8 cellular contexts compared by ENCODE assay signal in genomic region chr16:54929090-54930033, GRCh38. TPM values are rescaled to one million over a fixed set of nuclear protein-coding genes. Genes with fewer than 3 reads are reported as not detected.
DNase-seq lines count a peak whose midpoint lies in the region; ATAC-seq and TF ChIP-seq lines count a peak whose summit lies in the region.

No MANE protein-coding gene starts in this region.

- ATAC-seq in GM21447 (IDR thresholded peaks at IDR 0.05; ENCODE audit: unreplicated experiment): peak; percentile 90

- DNase-seq in Calu3: peak; percentile 100
- peak; percentile 93 for DNase-seq in activated T-cell treated with anti-CD3 and anti-CD28 coated beads for 24 hours (ENCODE audit: low read depth)
- DNase-seq in stimulated activated CD8-positive, alpha-beta memory T cell treated with anti-CD3 and anti-CD28 coated beads, Interleukin-7, amount 100 ng/mL, for 1 hour (ENCODE audit: low read depth in 2 of 2): peak; percentile 76 to 85

- peaks cover 29% of the 10 kb centered on the region; the same call in 1 of the 2 replicates for H3K4me1 ChIP-seq in HUES64 (ENCODE audit: insufficient read depth, low read length)
- H3K4me1 ChIP-seq in OCI-LY1 (ENCODE audit: insufficient read depth, low read length, severe bottlenecking): peaks cover 27% of the 10 kb centered on the region
- no peaks in the 10 kb centered on the region for H3K4me1 ChIP-seq in esophagus (ENCODE audit: control insufficient read depth in 2 of 2, insufficient read depth in 2 of 2, low read length in 1 of 2)
- H3K4me1 ChIP-seq in muscle layer of duodenum (ENCODE audit: control insufficient read depth in 1 of 2, insufficient read depth in 2 of 2, low read length in 2 of 2): peaks cover 0 to 34% of the 10 kb centered on the region in 2 donors

- H3K36me3 ChIP-seq in HUES64 (ENCODE audit: insufficient read depth, low read length): no peaks in the 10 kb centered on the region
- H3K36me3 ChIP-seq in OCI-LY1 (ENCODE audit: insufficient read depth, low read length): no peaks in the 10 kb centered on the region; the same call in 1 of the 2 replicates
- peaks cover 0 to 5% of the 10 kb centered on the region in 2 donors for H3K36me3 ChIP-seq in esophagus (ENCODE audit: control insufficient read depth in 2 of 2, insufficient read depth in 2 of 2, low read length in 1 of 2)
- no peaks in the 10 kb centered on the region for H3K36me3 ChIP-seq in muscle layer of duodenum (ENCODE audit: control insufficient read depth in 1 of 2, insufficient read depth in 2 of 2, low read length in 2 of 2)

- no TSS peak for BruUV-seq in Calu3 (replicated peaks; lab: Mats Ljungman, UMichigan)

- H4K20me1 ChIP-seq in OCI-LY1 (ENCODE audit: insufficient read depth, low read length): peaks cover 2% of the 10 kb centered on the region; the same call in 1 of the 2 replicates

- peak overlapping the region; percentile 86 for H3K4me2 ChIP-seq in OCI-LY1 (ENCODE audit: low read length)

- peaks cover 53% of the 10 kb centered on the region for H3K36me3 Mint-ChIP-seq in Calu3 (ENCODE audit: insufficient read depth, unreplicated experiment)

- H2AFZ ChIP-seq in OCI-LY1 (ENCODE audit: low read length): no peak overlapping the region

- H3K27ac Mint-ChIP-seq in Calu3 (ENCODE audit: unreplicated experiment): peak overlapping the region; percentile 84

- intact Hi-C loops in Calu3 (cut with micrococcal nuclease; ENCODE audit: unreplicated experiment): loop anchor here (5.0 to 10.0 kb wide), 2 partner anchors 645 to 1167 kb away; partner anchors contain the start of gene IRX3

- TF ChIP-seq CTCF in Calu3 (IDR thresholded peaks at IDR 0.05; ENCODE audit: unreplicated experiment): no peak
- no peak for TF ChIP-seq CTCF in OCI-LY1 (IDR thresholded peaks at IDR 0.05; ENCODE audit: low read length)

- peaks cover 18% of the 10 kb centered on the region for H3K4me1 Mint-ChIP-seq in Calu3 (ENCODE audit: low read depth, unreplicated experiment)

- H3K4me3 ChIP-seq in HUES64 (ENCODE audit: low read length): peak overlapping the region; percentile 88
- H3K4me3 ChIP-seq in OCI-LY1 (ENCODE audit: low read depth, low read length, poor library complexity, severe bottlenecking): peak overlapping the region; percentile 69
- peak overlapping the region; percentile 83 to 88 for H3K4me3 ChIP-seq in esophagus (ENCODE audit: low read depth in 1 of 2, low read length in 2 of 2)
- H3K4me3 ChIP-seq in muscle layer of duodenum (ENCODE audit: low read depth in 1 of 2, low read length in 2 of 2): peak overlapping the region; percentile 68 to 75

- H3K9ac ChIP-seq in HUES64 (ENCODE audit: low read depth, low read length) (peak overlapping the region; percentile 71), OCI-LY1 (ENCODE audit: low read length) (peak overlapping the region; percentile 63)

- no peaks in the 10 kb centered on the region for H3K79me2 ChIP-seq in OCI-LY1 (ENCODE audit: insufficient read depth, low read length)

- no peaks in the 10 kb centered on the region for H3K27me3 Mint-ChIP-seq in Calu3 (ENCODE audit: unreplicated experiment)

- peak overlapping the region; percentile 95 for H3K4me3 Mint-ChIP-seq in Calu3 (ENCODE audit: low read depth, unreplicated experiment)

- WGBS in HUES64: under 1% methylated on average over 74 of the region's 75 CpGs
- 1% methylated on average over 71 to 75 of the region's 75 CpGs for WGBS in esophagus, 2 donors

- H3K9me3 ChIP-seq in HUES64 (ENCODE audit: insufficient read depth, low read depth, low read length): no peaks in the 10 kb centered on the region
- H3K9me3 ChIP-seq in OCI-LY1 (ENCODE audit: low read length): no peaks in the 10 kb centered on the region
- H3K9me3 ChIP-seq in esophagus (ENCODE audit: control insufficient read depth in 2 of 2, insufficient read depth in 1 of 2, low read depth in 1 of 2, low read length in 1 of 2): peaks cover 0 to 2% of the 10 kb centered on the region in 2 donors
- H3K9me3 ChIP-seq in muscle layer of duodenum (ENCODE audit: control insufficient read depth in 1 of 2, low read length in 2 of 2): peaks cover 0 to 4% of the 10 kb centered on the region in 2 donors

- peak overlapping the region; percentile 70; the same call in 1 of the 2 replicates for H3K27ac ChIP-seq in HUES64 (ENCODE audit: low read depth, low read length)
- H3K27ac ChIP-seq in OCI-LY1 (ENCODE audit: low read depth, low read length, poor library complexity, severe bottlenecking): peak overlapping the region; percentile 85
- H3K27ac ChIP-seq in esophagus (ENCODE audit: low read depth in 2 of 2, low read length in 1 of 2): peak overlapping the region; percentile 91 to 97
- H3K27ac ChIP-seq in muscle layer of duodenum (ENCODE audit: low read length): no peak overlapping the region

- H3F3A ChIP-seq in OCI-LY1 (ENCODE audit: insufficient read depth, low read length): no peaks in the 10 kb centered on the region

- CTCF ChIA-PET in Calu3 (lab: Charles Lee): interaction anchor here (0.8 kb wide), 2 partner anchors 295 to 1380 kb away, joined by 3 to 4 read pairs; no protein-coding TSS in a partner anchor

- H3K9me2 ChIP-seq in OCI-LY1 (ENCODE audit: low read depth, low read length): no peaks in the 10 kb centered on the region

- H3K9me3 Mint-ChIP-seq in Calu3 (ENCODE audit: low read depth, unreplicated experiment): no peaks in the 10 kb centered on the region

- H3K27me3 ChIP-seq in HUES64 (ENCODE audit: insufficient read depth, low read length) (peaks cover 80% of the 10 kb centered on the region), OCI-LY1 (ENCODE audit: insufficient read depth, low read length) (no peaks in the 10 kb centered on the region), esophagus (ENCODE audit: control insufficient read depth in 1 of 2, insufficient read depth in 2 of 2, low read length in 2 of 2) (peaks cover 0 to 11% of the 10 kb centered on the region in 2 donors), muscle layer of duodenum (ENCODE audit: low read depth, low read length) (peaks cover 50% of the 10 kb centered on the region)

RNA-seq across cellular contexts. Expression of gene IRX5, which starts 1.3 kb away (rescaled TPM):
- total RNA-seq in Calu3 (2022): 1.9 and 2.5 TPM in 2 replicates
- 1.5 TPM for polyA plus RNA-seq in HUES64 (2013, experiment 1 of 2)
- 2.7 TPM for polyA plus RNA-seq in HUES64 (2013, experiment 2 of 2)
- 10 to 100 TPM in 1 of 2 donors, 1 to 10 TPM in 1; 8.9 to 19.6 TPM for polyA plus RNA-seq in esophagus
